ENCODE assay signal across 10 cellular contexts in the genomic region with DNA sequence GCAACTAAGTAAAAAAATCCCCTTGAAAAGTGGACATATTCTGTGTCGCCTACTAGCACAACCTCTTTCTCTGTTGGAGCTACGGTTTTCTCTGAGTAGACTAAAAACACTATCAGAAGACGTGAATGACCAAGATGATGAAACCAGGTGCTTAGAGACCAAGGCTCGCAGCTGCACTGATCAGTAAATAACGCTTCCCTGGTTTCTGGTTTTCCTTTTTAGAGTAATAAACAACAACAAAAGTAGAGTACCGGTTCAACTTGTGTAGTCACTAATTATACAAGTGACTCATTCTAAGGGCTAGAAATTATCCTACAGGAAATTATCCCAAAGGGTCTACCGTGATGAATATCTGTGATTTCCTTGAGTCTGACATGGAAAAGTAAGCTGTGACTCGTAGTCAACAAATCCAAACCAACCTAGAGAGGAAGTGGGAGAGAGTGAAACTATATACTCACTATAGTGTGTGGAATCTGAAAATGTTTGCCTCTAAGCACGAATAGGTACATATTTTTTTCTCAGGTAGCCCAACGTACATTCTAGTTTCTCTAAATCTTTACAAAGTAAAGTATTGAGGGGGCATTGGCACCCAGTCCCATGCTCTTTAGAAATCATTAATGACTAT. TPM values are rescaled to one million over a fixed set of nuclear protein-coding genes. Genes with fewer than 3 reads are reported as not detected.
DNase-seq lines count a peak whose midpoint lies in the region; ATAC-seq and TF ChIP-seq lines count a peak whose summit lies in the region.
"Had no signal": no experiment of that assay in that cellular context is flagged by ENCODE, and none has a peak within 500 bp of the region (broad histone marks: within the 10 kb centered on the region; RNA-seq: fewer than 3 reads in every experiment).

No MANE protein-coding gene starts in this region.

- DNase-seq in foreskin fibroblast (peak; percentile 33 to 50), LoVo (ENCODE audit: low spot score) (no peak), middle frontal gyrus (ENCODE audit: extremely low spot score, low spot score) (no peak)
- DNase-seq in stimulated activated CD4-positive, alpha-beta T cell treated with anti-CD3 and anti-CD28 coated beads, Interleukin-4, amount 100 ng/mL, for 24 hours, result no peak
- no peak for DNase-seq in activated T-helper 1 cell treated with anti-CD3 and anti-CD28 coated beads, Interleukin-12 subunit alpha, Interleukin-12 subunit beta, Interleukin-2, Interleukin-4 antibody, amounts not matched to agents 30 ng/mL and 10 ng/mL and 1 ng/mL, durations not matched to agents 14 hours and 24 hours and 36 hours (ENCODE audit: low spot score)
- DNase-seq: activated T-cell treated with anti-CD3 and anti-CD28 coated beads for 4 hours had no signal

- H3K4me1 Mint-ChIP-seq in activated T-helper 1 cell treated with anti-CD3 and anti-CD28 coated beads, Interleukin-12 subunit alpha, Interleukin-12 subunit beta, Interleukin-2, Interleukin-4 antibody, amounts not matched to agents 30 ng/mL and 10 ng/mL and 1 ng/mL, durations not matched to agents 14 hours and 24 hours and 36 hours (ENCODE audit: low read depth), result peaks cover 52% of the 10 kb centered on the region

- ATAC-seq in GM18858 (IDR thresholded peaks at IDR 0.05; ENCODE audit: unreplicated experiment) (peak; percentile 47), GM21786 (IDR thresholded peaks at IDR 0.05; ENCODE audit: unreplicated experiment) (peak; percentile 44), HG03520 (IDR thresholded peaks at IDR 0.05; ENCODE audit: unreplicated experiment) (peak; percentile 48)
- ATAC-seq: esophagus mucosa had no signal

- H3K9me3 Mint-ChIP-seq in activated T-helper 1 cell treated with anti-CD3 and anti-CD28 coated beads, Interleukin-12 subunit alpha, Interleukin-12 subunit beta, Interleukin-2, Interleukin-4 antibody, amounts not matched to agents 30 ng/mL and 10 ng/mL and 1 ng/mL, durations not matched to agents 14 hours and 24 hours and 36 hours, result no peaks in the 10 kb centered on the region

- H3K4me3 ChIP-seq in foreskin fibroblast (ENCODE audit: low read depth in 1 of 2, low read length in 2 of 2), result no peak overlapping the region

- peaks cover 8% of the 10 kb centered on the region for H3K36me3 Mint-ChIP-seq in activated T-helper 1 cell treated with anti-CD3 and anti-CD28 coated beads, Interleukin-12 subunit alpha, Interleukin-12 subunit beta, Interleukin-2, Interleukin-4 antibody, amounts not matched to agents 30 ng/mL and 10 ng/mL and 1 ng/mL, durations not matched to agents 14 hours and 24 hours and 36 hours (ENCODE audit: low read depth)

- no peak overlapping the region for H3K27ac Mint-ChIP-seq in activated T-helper 1 cell treated with anti-CD3 and anti-CD28 coated beads, Interleukin-12 subunit alpha, Interleukin-12 subunit beta, Interleukin-2, Interleukin-4 antibody, amounts not matched to agents 30 ng/mL and 10 ng/mL and 1 ng/mL, durations not matched to agents 14 hours and 24 hours and 36 hours

- H3K4me3 Mint-ChIP-seq in activated T-helper 1 cell treated with anti-CD3 and anti-CD28 coated beads, Interleukin-12 subunit alpha, Interleukin-12 subunit beta, Interleukin-2, Interleukin-4 antibody, amounts not matched to agents 30 ng/mL and 10 ng/mL and 1 ng/mL, durations not matched to agents 14 hours and 24 hours and 36 hours, result no peak overlapping the region

- intact Hi-C loops in activated T-helper 1 cell treated with anti-CD3 and anti-CD28 coated beads, Interleukin-12 subunit alpha, Interleukin-12 subunit beta, Interleukin-2, Interleukin-4 antibody, amounts not matched to agents 30 ng/mL and 10 ng/mL and 1 ng/mL, durations not matched to agents 14 hours and 24 hours and 36 hours (cut with micrococcal nuclease), result no loop called here

- no peak for TF ChIP-seq CTCF in foreskin fibroblast (IDR thresholded peaks at IDR 0.05; ENCODE audit: low read depth, low read length)

- no peaks in the 10 kb centered on the region for H3K27me3 Mint-ChIP-seq in activated T-helper 1 cell treated with anti-CD3 and anti-CD28 coated beads, Interleukin-12 subunit alpha, Interleukin-12 subunit beta, Interleukin-2, Interleukin-4 antibody, amounts not matched to agents 30 ng/mL and 10 ng/mL and 1 ng/mL, durations not matched to agents 14 hours and 24 hours and 36 hours (ENCODE audit: insufficient read depth)

RNA-seq across cellular contexts. Expression of gene RASGRP3, which starts 17.8 kb away (rescaled TPM):
- 3.6 and 4.1 TPM in 2 replicates for total RNA-seq in activated T-helper 1 cell treated with anti-CD3 and anti-CD28 coated beads, Interleukin-12 subunit alpha, Interleukin-12 subunit beta, Interleukin-2, Interleukin-4 antibody, amounts not matched to agents 30 ng/mL and 10 ng/mL and 1 ng/mL, durations not matched to agents 14 hours and 24 hours and 36 hours

Comparison
In these comparisons a context has a peak if more than half of its experiments do, and no peak if none do; other contexts are left out.
1. DNase-seq: peak in foreskin fibroblast (2 of 2); none in LoVo (single experiment), stimulated activated CD4-positive, alpha-beta T cell treated with anti-CD3 and anti-CD28 coated beads, Interleukin-4, amount 100 ng/mL, for 24 hours (single experiment), middle frontal gyrus (single experiment) and activated T-helper 1 cell treated with anti-CD3 and anti-CD28 coated beads, Interleukin-12 subunit alpha, Interleukin-12 subunit beta, Interleukin-2, Interleukin-4 antibody, amounts not matched to agents 30 ng/mL and 10 ng/mL and 1 ng/mL, durations not matched to agents 14 hours and 24 hours and 36 hours (single experiment).
2. Peak in every context shown above with its lines, with median percentiles within 50 percentile points of each other: ATAC-seq.